In the genomic region with DNA sequence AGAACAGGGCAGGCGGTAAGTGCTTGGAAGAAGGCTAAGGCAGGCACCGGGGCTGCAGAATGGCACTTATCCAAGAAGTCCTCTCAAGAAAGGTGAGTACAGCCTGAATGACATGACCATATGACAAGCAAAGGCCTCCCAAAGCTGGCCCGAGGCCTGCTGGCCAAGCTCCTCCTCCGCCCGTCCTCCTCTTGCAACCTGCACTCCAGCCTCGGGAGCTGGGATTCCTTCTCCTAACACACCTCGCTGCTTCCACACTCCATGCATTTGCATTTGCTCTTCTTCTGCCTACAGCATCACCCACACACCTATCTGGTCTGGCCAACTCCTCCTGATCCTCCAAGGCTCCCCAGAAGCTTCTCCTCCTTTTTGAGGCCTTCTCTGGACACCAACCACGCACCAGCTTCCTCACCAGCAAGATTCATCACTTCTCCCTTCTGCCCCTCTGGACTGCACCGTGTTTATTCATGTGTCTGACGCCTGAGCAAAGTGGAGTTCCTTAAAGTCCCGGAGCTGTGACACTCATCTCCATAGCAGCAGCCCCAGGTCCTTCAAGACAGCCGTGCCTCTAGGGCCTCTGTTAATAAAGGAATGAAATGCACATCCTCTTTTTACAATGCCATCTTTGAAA, we compare ENCODE assay signal across 11 cellular contexts. TPM values are rescaled to one million over a fixed set of nuclear protein-coding genes. Genes with fewer than 3 reads are reported as not detected.
DNase-seq lines count a peak whose midpoint lies in the region; ATAC-seq and TF ChIP-seq lines count a peak whose summit lies in the region.
"Had no signal": no experiment of that assay in that cellular context is flagged by ENCODE, and none has a peak within 500 bp of the region (broad histone marks: within the 10 kb centered on the region; RNA-seq: fewer than 3 reads in every experiment).

No MANE protein-coding gene starts in this region.

- H3K4me1 ChIP-seq in cardiac muscle cell (ENCODE audit: low read depth) (peaks cover 20% of the 10 kb centered on the region), Karpas-422 (ENCODE audit: low read length) (no peaks in the 10 kb centered on the region)

- H3K9me3 ChIP-seq in cardiac muscle cell (ENCODE audit: low read depth) (no peaks in the 10 kb centered on the region), Karpas-422 (ENCODE audit: low read length) (no peaks in the 10 kb centered on the region)

- H2AFZ ChIP-seq in Karpas-422 (ENCODE audit: low read length): no peak overlapping the region

- DNase-seq in DMS79 treated with DMSO at 0.1 percent for 48 hours (lab: John Stamatoyannopoulos, UW): peak; percentile 82
- DNase-seq in NOMO-1 treated with DMSO at 0.1 percent for 48 hours (lab: John Stamatoyannopoulos, UW; ENCODE audit: unreplicated experiment): peak; percentile 15
- no peak for DNase-seq in cardiac muscle cell (ENCODE audit: low read depth in 1 of 2, low spot score in 1 of 2)
- peak in 6 of 10 donors; percentile 12 to 89 (median 17) for DNase-seq in posterior cingulate gyrus
- DNase-seq in cerebellar cortex (ENCODE audit: low spot score): no peak
- no peak for DNase-seq in Karpas-422
- DNase-seq in NAMALWA (ENCODE audit: low spot score): no peak
- DNase-seq: COR-L47; dermis blood vessel endothelial cell; stimulated activated CD4-positive, alpha-beta T cell treated with anti-CD3 and anti-CD28 coated beads, Interleukin-4, amount 100 ng/mL, for 1 hour had no signal

- no peaks in the 10 kb centered on the region for H3K79me2 ChIP-seq in Karpas-422 (ENCODE audit: low read length)

- H3K27me3 ChIP-seq in cardiac muscle cell (no peaks in the 10 kb centered on the region), Karpas-422 (ENCODE audit: low read length) (no peaks in the 10 kb centered on the region)

- H3K4me3 ChIP-seq in cardiac muscle cell (no peak overlapping the region), Karpas-422 (ENCODE audit: low read length) (no peak overlapping the region)

- H3K4me2 ChIP-seq in Karpas-422 (ENCODE audit: low read depth, low read length, poor library complexity, severe bottlenecking): no peak overlapping the region

- H3K27ac ChIP-seq in cardiac muscle cell (peak overlapping the region; percentile 39), Karpas-422 (ENCODE audit: low read length) (no peak overlapping the region)

- TF ChIP-seq CTCF in cardiac muscle cell (IDR thresholded peaks at IDR 0.05; ENCODE audit: low read depth, low read length): no peak

- ATAC-seq in GM18502 (IDR thresholded peaks at IDR 0.05; ENCODE audit: poor library complexity, unreplicated experiment): no peak

- no peaks in the 10 kb centered on the region for H4K20me1 ChIP-seq in Karpas-422 (ENCODE audit: insufficient read depth, low read depth, low read length)

- H3K9me2 ChIP-seq in Karpas-422 (replicated peaks; ENCODE audit: insufficient read depth, low read length): no peaks in the 10 kb centered on the region

- no peak overlapping the region for H3K9ac ChIP-seq in Karpas-422 (ENCODE audit: low read length)

- intact Hi-C loops in posterior cingulate gyrus (cut with DNase I): no loop called here

- H3K36me3 ChIP-seq in cardiac muscle cell (no peaks in the 10 kb centered on the region), Karpas-422 (ENCODE audit: insufficient read depth, low read length) (no peaks in the 10 kb centered on the region)

RNA-seq across cellular contexts. Expression of gene CNKSR3, which starts 32.3 kb away (rescaled TPM):
- total RNA-seq in cardiac muscle cell: 3.8 and 4.4 TPM in 2 replicates
- 4.7 and 8.4 TPM in 2 replicates for polyA plus RNA-seq in cardiac muscle cell
- under 0.01 TPM in 1 of 2 replicates, not detected in the other for total RNA-seq in Karpas-422 (2014; rRNA removed; shearing (Covaris generic); ENCODE audit: low replicate concordance)

Comparison
In these comparisons a context has a peak if more than half of its experiments do, and no peak if none do; other contexts are left out.
1. DNase-seq: peak in DMS79 treated with DMSO at 0.1 percent for 48 hours (single experiment), NOMO-1 treated with DMSO at 0.1 percent for 48 hours (single experiment) and posterior cingulate gyrus (6 of 10); none in cardiac muscle cell (0 of 2), cerebellar cortex (single experiment), Karpas-422 (single experiment) and NAMALWA (single experiment).